In genomic region chr5:72458407-72458806, GRCh38 we compare ENCODE assay signal across 25 cellular contexts. TPM values are rescaled to one million over a fixed set of nuclear protein-coding genes. Genes with fewer than 3 reads are reported as not detected.
"Had no signal": no experiment of that assay in that cellular context is flagged by ENCODE, and none has a peak within 500 bp of the region (broad histone marks: within the 10 kb centered on the region; RNA-seq: fewer than 3 reads in every experiment).

No MANE protein-coding gene starts in this region.

- H3K4me2 ChIP-seq: KMS-11 had no signal

- ATAC-seq: activated CD4-positive, alpha-beta T cell treated with anti-CD3 and anti-CD28 coated beads for 36 hours; activated CD8-positive, alpha-beta T cell treated with anti-CD3 and anti-CD28 coated beads, Interleukin-2, amount 10 ng/mL, durations not matched to agents 7 days and 5 days; PC-3; T-helper 17 cell had no signal

- H3K27ac ChIP-seq: adrenal gland, KMS-11, VCaP had no signal

- H3K9me3 ChIP-seq: adrenal gland had no signal

- H3K36me3 ChIP-seq: adrenal gland had no signal

- H3K4me3 ChIP-seq: adrenal gland had no signal

- DNase-seq: activated CD4-positive, alpha-beta T cell treated with anti-CD3 and anti-CD28 coated beads for 36 hours; activated CD4-positive, alpha-beta T cell treated with anti-CD3 and anti-CD28 coated beads, Interleukin-2, amount 50 U/mL, for 4 hours; activated CD8-positive, alpha-beta memory T cell treated with anti-CD3 and anti-CD28 coated beads, Interleukin-2, amount 50 U/mL, for 48 hours; activated CD8-positive, alpha-beta T cell treated with anti-CD3 and anti-CD28 coated beads, Interleukin-2, amount 10 ng/mL, durations not matched to agents 7 days and 5 days; activated naive CD4-positive, alpha-beta T cell treated with anti-CD3 and anti-CD28 coated beads, Interleukin-2, amount 50 U/mL, for 16 hours; activated naive CD8-positive, alpha-beta T cell treated with anti-CD3 and anti-CD28 coated beads, Interleukin-2, amount 10 ng/mL, durations not matched to agents 7 days and 5 days; activated T-cell treated with anti-CD3 and anti-CD28 coated beads, Interleukin-2, amount 50 U/mL, for 1 hour; adrenal gland; anterior cingulate cortex; cerebellar nuclear complex; NCI-H1105 treated with DMSO at 0.1 percent for 48 hours; NCI-H1436 treated with DMSO at 0.1 percent for 48 hours; NCI-H187; NCI-H2081; NCI-H446; NCI-H524; PC-3; SHP77 treated with DMSO at 0.1 percent for 48 hours; T-helper 17 cell; T-helper 9 cell had no signal

- H3K27me3 ChIP-seq: adrenal gland had no signal

- FAIRE-seq: RCC 7860, TTC549 had no signal

RNA-seq across cellular contexts. Expression of gene ZNF366, which starts 48.8 kb away (rescaled TPM):
- total RNA-seq: activated CD4-positive, alpha-beta T cell treated with anti-CD3 and anti-CD28 coated beads for 36 hours; activated CD8-positive, alpha-beta T cell treated with anti-CD3 and anti-CD28 coated beads, Interleukin-2, amount 10 ng/mL, durations not matched to agents 7 days and 5 days; MCF 10A; PC-3 had no signal
